1 cellular context compared by ENCODE assay signal in the genomic region with DNA sequence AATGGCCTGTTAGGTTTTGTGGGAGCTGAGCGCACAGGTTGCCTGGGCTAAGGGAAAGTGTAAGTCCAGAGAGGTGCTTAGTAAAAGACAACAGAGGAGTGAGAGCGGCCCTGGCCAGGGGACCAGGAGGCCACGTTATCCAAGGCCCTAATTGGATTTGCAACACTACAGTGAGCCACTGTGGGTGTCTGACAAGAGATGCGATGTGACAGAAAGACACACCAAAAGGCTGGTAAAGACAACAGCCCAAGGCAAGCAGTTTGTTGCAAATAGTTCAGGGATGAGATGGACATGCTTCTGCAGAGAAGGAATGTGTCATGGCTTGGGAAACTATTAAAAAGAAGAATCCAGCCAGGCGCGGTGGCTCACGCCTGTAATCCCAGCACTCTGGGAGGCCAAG.
TF ChIP-seq lines count a peak whose summit lies in the region.

No MANE protein-coding gene starts in this region.

TF ChIP-seq in IMR-90, 13 proteins besides CTCF, POLR2A, EP300 and RAD21:
- TF ChIP-seq RFX5 (IDR thresholded peaks at IDR 0.05; ENCODE audit: low read depth, low read length) (no peak), MXI1 (IDR thresholded peaks at IDR 0.05; ENCODE audit: borderline replicate concordance, low read depth, low read length) (no peak), FOS (IDR thresholded peaks at IDR 0.05; ENCODE audit: low read depth, low read length) (no peak), USF2 (IDR thresholded peaks at IDR 0.05; ENCODE audit: low read depth, low read length) (no peak), MAFK (IDR thresholded peaks at IDR 0.05; ENCODE audit: low read depth, low read length) (no peak), CEBPB (IDR thresholded peaks at IDR 0.05; ENCODE audit: low read depth, low read length) (no peak)
